In genomic region chr2:85398426-85399182, GRCh38 we compare ENCODE assay signal across 21 cellular contexts. TPM values are rescaled to one million over a fixed set of nuclear protein-coding genes. Genes with fewer than 3 reads are reported as not detected.
DNase-seq lines count a peak whose midpoint lies in the region; ATAC-seq and TF ChIP-seq lines count a peak whose summit lies in the region.
"Had no signal": no experiment of that assay in that cellular context is flagged by ENCODE, and none has a peak within 500 bp of the region (broad histone marks: within the 10 kb centered on the region; RNA-seq: fewer than 3 reads in every experiment).

No MANE protein-coding gene starts in this region.

- H3K4me3 Mint-ChIP-seq in CD14-positive monocyte = no peak overlapping the region
- H3K4me3 Mint-ChIP-seq in memory B cell = no peak overlapping the region
- no peak overlapping the region for H3K4me3 Mint-ChIP-seq in stimulated activated memory B cell treated with anti-CD40 and anti-IgM and Interleukin-4, amounts not matched to agents 10 μg/mL and 1 μg/mL and 100 μg/mL, for 72 hours
- H3K4me3 Mint-ChIP-seq: activated CD4-positive, alpha-beta T cell treated with anti-CD3 and anti-CD28 coated beads for 36 hours; activated CD8-positive, alpha-beta memory T cell treated with anti-CD3 and anti-CD28 coated beads, Interleukin-2, amount 10 ng/mL, durations not matched to agents 7 days and 5 days; activated naive CD8-positive, alpha-beta T cell; activated T-helper 1 cell treated with anti-CD3 and anti-CD28 coated beads, Interleukin-12 subunit alpha, Interleukin-12 subunit beta, Interleukin-2, Interleukin-4 antibody, amounts not matched to agents 30 ng/mL and 10 ng/mL and 1 ng/mL, durations not matched to agents 14 hours and 24 hours and 36 hours; brain; endodermal cell had no signal

- H3K9me3 Mint-ChIP-seq in CD14-positive monocyte (peaks cover 0 to 2% (median 0%) of the 10 kb centered on the region in 7 donors), memory B cell (no peaks in the 10 kb centered on the region)
- no peaks in the 10 kb centered on the region for H3K9me3 Mint-ChIP-seq in stimulated activated memory B cell treated with anti-CD40 and anti-IgM and Interleukin-4, amounts not matched to agents 10 μg/mL and 1 μg/mL and 100 μg/mL, for 72 hours

- intact Hi-C loops in CD14-positive monocyte (cut with micrococcal nuclease) = no loop called here
- intact Hi-C loops in PC-9 (cut with micrococcal nuclease; ENCODE audit: unreplicated experiment) = no loop called here

- H3K4me3 ChIP-seq in PC-9 = no peak overlapping the region
- H3K4me3 ChIP-seq: right atrium auricular region had no signal

- H3K36me3 Mint-ChIP-seq in CD14-positive monocyte (peaks cover 81 to 93% of the 10 kb centered on the region in 2 donors), memory B cell (peaks cover 45% of the 10 kb centered on the region)
- H3K36me3 Mint-ChIP-seq in stimulated activated memory B cell treated with anti-CD40 and anti-IgM and Interleukin-4, amounts not matched to agents 10 μg/mL and 1 μg/mL and 100 μg/mL, for 72 hours = peaks cover 85% of the 10 kb centered on the region

- H3K36me3 ChIP-seq in PC-9 (ENCODE audit: low read depth) = 0 out of 2 replicates have a peak, but pooled peaks cover 10% of the 10 kb centered on the region
- H3K36me3 ChIP-seq: right atrium auricular region had no signal

- H3K4me2 ChIP-seq in PC-9 = no peak overlapping the region

- no peak overlapping the region for H2AFZ ChIP-seq in PC-9

- DNase-seq in CD14-positive monocyte (ENCODE audit: low spot score) = no peak
- DNase-seq in PC-9 = no peak
- no peak for DNase-seq in memory B cell (ENCODE audit: low spot score in 2 of 2)
- DNase-seq in anterior cingulate cortex (lab: John Stamatoyannopoulos, UW) = no peak
- no peak for DNase-seq in omental fat pad (ENCODE audit: low spot score)
- no peak for DNase-seq in GM03348 (ENCODE audit: low spot score)
- DNase-seq: activated CD4-positive, alpha-beta T cell treated with anti-CD3 and anti-CD28 coated beads for 36 hours; activated CD8-positive, alpha-beta memory T cell treated with anti-CD3 and anti-CD28 coated beads, Interleukin-2, amount 10 ng/mL, durations not matched to agents 7 days and 5 days; DMS79 treated with DMSO at 0.1 percent for 48 hours; endodermal cell; left cardiac atrium; midbrain; NCI-H1105 treated with DMSO at 0.1 percent for 48 hours; NCI-H2107; NCI-H524 treated with DMSO at 0.1 percent for 48 hours had no signal

- H3K27ac ChIP-seq in PC-9 = peak overlapping the region; percentile 75; the same call in 1 of the 2 replicates
- H3K27ac ChIP-seq: right atrium auricular region had no signal

- no peaks in the 10 kb centered on the region for H3K27me3 ChIP-seq in PC-9 (ENCODE audit: insufficient read depth, low read depth)
- H3K27me3 ChIP-seq: right atrium auricular region had no signal

- H3K4me1 Mint-ChIP-seq in CD14-positive monocyte (peaks cover 15% of the 10 kb centered on the region), memory B cell (peaks cover 11% of the 10 kb centered on the region)
- H3K4me1 Mint-ChIP-seq in stimulated activated memory B cell treated with anti-CD40 and anti-IgM and Interleukin-4, amounts not matched to agents 10 μg/mL and 1 μg/mL and 100 μg/mL, for 72 hours = peaks cover 35% of the 10 kb centered on the region
- H3K4me1 Mint-ChIP-seq: endodermal cell had no signal

- peaks cover 27% of the 10 kb centered on the region for H3F3A ChIP-seq in PC-9 (ENCODE audit: insufficient read depth, low read depth)

- no peaks in the 10 kb centered on the region for H3K9me3 ChIP-seq in PC-9 (ENCODE audit: insufficient read depth, low read depth)

- no peak for ATAC-seq in memory B cell (ENCODE audit: low read depth)
- ATAC-seq in stimulated activated memory B cell treated with anti-CD40 and anti-IgM and Interleukin-4, amounts not matched to agents 10 μg/mL and 1 μg/mL and 100 μg/mL, for 72 hours = peak; percentile 21
- no peak for ATAC-seq in omental fat pad (ENCODE audit: low FRiP score)
- ATAC-seq in GM21619 (IDR thresholded peaks at IDR 0.05; ENCODE audit: unreplicated experiment) = no peak
- ATAC-seq: activated CD4-positive, alpha-beta T cell treated with anti-CD3 and anti-CD28 coated beads for 36 hours; activated CD8-positive, alpha-beta memory T cell treated with anti-CD3 and anti-CD28 coated beads, Interleukin-2, amount 10 ng/mL, durations not matched to agents 7 days and 5 days; left cardiac atrium had no signal

- peaks cover 5% of the 10 kb centered on the region; the same call in 1 of the 2 replicates for H3K79me2 ChIP-seq in PC-9 (ENCODE audit: low read depth)

- no peaks in the 10 kb centered on the region for H3K9me2 ChIP-seq in PC-9 (ENCODE audit: insufficient read depth)

- H4K20me1 ChIP-seq in PC-9 (ENCODE audit: insufficient read depth) = no peaks in the 10 kb centered on the region

- TF ChIP-seq CTCF in CD14-positive monocyte (IDR thresholded peaks at IDR 0.05) (no peak), PC-9 (conservative IDR thresholded peaks at IDR 0.05) (no peak), omental fat pad (IDR thresholded peaks at IDR 0.05) (no peak)

- H3K27ac Mint-ChIP-seq in CD14-positive monocyte = peak overlapping the region in 4 of 7 donors; percentile 31 to 79 (median 60)
- peak overlapping the region; percentile 75 for H3K27ac Mint-ChIP-seq in memory B cell
- peak overlapping the region; percentile 47 for H3K27ac Mint-ChIP-seq in stimulated activated memory B cell treated with anti-CD40 and anti-IgM and Interleukin-4, amounts not matched to agents 10 μg/mL and 1 μg/mL and 100 μg/mL, for 72 hours
- H3K27ac Mint-ChIP-seq: activated CD4-positive, alpha-beta T cell treated with anti-CD3 and anti-CD28 coated beads for 36 hours; activated CD8-positive, alpha-beta memory T cell treated with anti-CD3 and anti-CD28 coated beads, Interleukin-2, amount 10 ng/mL, durations not matched to agents 7 days and 5 days; activated naive CD8-positive, alpha-beta T cell; activated T-helper 1 cell treated with anti-CD3 and anti-CD28 coated beads, Interleukin-12 subunit alpha, Interleukin-12 subunit beta, Interleukin-2, Interleukin-4 antibody, amounts not matched to agents 30 ng/mL and 10 ng/mL and 1 ng/mL, durations not matched to agents 14 hours and 24 hours and 36 hours; endodermal cell had no signal

- no peaks in the 10 kb centered on the region for H3K27me3 Mint-ChIP-seq in CD14-positive monocyte (ENCODE audit: low read depth in 3 of 3)
- no peaks in the 10 kb centered on the region for H3K27me3 Mint-ChIP-seq in memory B cell
- no peaks in the 10 kb centered on the region for H3K27me3 Mint-ChIP-seq in stimulated activated memory B cell treated with anti-CD40 and anti-IgM and Interleukin-4, amounts not matched to agents 10 μg/mL and 1 μg/mL and 100 μg/mL, for 72 hours
- H3K27me3 Mint-ChIP-seq: activated CD4-positive, alpha-beta T cell treated with anti-CD3 and anti-CD28 coated beads for 36 hours; activated CD8-positive, alpha-beta memory T cell treated with anti-CD3 and anti-CD28 coated beads, Interleukin-2, amount 10 ng/mL, durations not matched to agents 7 days and 5 days; activated naive CD8-positive, alpha-beta T cell; brain had no signal

- H3K4me1 ChIP-seq in PC-9 (replicated peaks; ENCODE audit: insufficient read depth) = peaks cover 32% of the 10 kb centered on the region
- H3K4me1 ChIP-seq: right atrium auricular region had no signal

- CTCF ChIA-PET in PC-9 (lab: Charles Lee) = no interaction called here

- no TSS peak for BruUV-seq in PC-9 (replicated peaks; lab: Mats Ljungman, UMichigan)

- POLR2A ChIA-PET in PC-9 (lab: Charles Lee; ENCODE audit: unreplicated experiment) = no interaction called here

RNA-seq across cellular contexts. Expression of gene CAPG, which starts 11.6 kb away (rescaled TPM):
- polyA plus RNA-seq in CD14-positive monocyte = 100 to 1,000 TPM; 631 to 847 TPM
- 417 and 428 TPM in 2 replicates for total RNA-seq in PC-9 (2021)
- 100 to 1,000 TPM in 2 of 4 donors, 10 to 100 TPM in 2; 32.3 to 190 (median 99.5) TPM for total RNA-seq in omental fat pad

RNA-seq across cellular contexts. Expression of gene SH2D6, which starts 19.9 kb away (rescaled TPM):
- not detected for polyA plus RNA-seq in CD14-positive monocyte
- total RNA-seq in PC-9 (2021) (2.3 TPM in 2 replicates), omental fat pad (not detected)
- total RNA-seq: right atrium auricular region had no signal

RNA-seq across cellular contexts. Expression of gene ELMOD3, which starts 44.0 kb away (rescaled TPM):
- 1 to 10 TPM; 6.1 to 7.2 TPM for polyA plus RNA-seq in CD14-positive monocyte
- total RNA-seq in PC-9 (2021) = 16.4 and 18.1 TPM in 2 replicates
- 10 to 100 TPM; 42.2 to 83.8 (median 67.9) TPM for total RNA-seq in omental fat pad

RNA-seq across cellular contexts. Expression of gene RETSAT, which starts 44.3 kb away (rescaled TPM):
- 10 to 100 TPM; 15.0 to 15.8 TPM for polyA plus RNA-seq in CD14-positive monocyte
- 52.1 and 57.8 TPM in 2 replicates for total RNA-seq in PC-9 (2021)
- 100 to 1,000 TPM; 153 to 436 (median 303) TPM for total RNA-seq in omental fat pad
